ENCODE assay signal across 1 cellular context in genomic region chr4:78809928-78810835, GRCh38.
TF ChIP-seq lines count a peak whose summit lies in the region.

No MANE protein-coding gene starts in this region.

TF ChIP-seq in GM23338, 12 proteins besides CTCF, POLR2A, EP300 and RAD21 (continued from another document):
- TF ChIP-seq ZNF462 (CRISPR knock-in tag; IDR thresholded peaks at IDR 0.05) (no peak), ZNF331 (CRISPR knock-in tag; IDR thresholded peaks at IDR 0.05; ENCODE audit: low read depth) (no peak), EZH2 (IDR thresholded peaks at IDR 0.05; ENCODE audit: low read depth, unreplicated experiment) (no peak), REST (IDR thresholded peaks at IDR 0.05; ENCODE audit: unreplicated experiment) (no peak)
